ENCODE assay signal across 22 cellular contexts in genomic region chr16:85679870-85680269, GRCh38. TPM values are rescaled to one million over a fixed set of nuclear protein-coding genes. Genes with fewer than 3 reads are reported as not detected.
A peak's percentile ranks its signal among the peaks of the same experiment; 100 is the strongest.
DNase-seq lines count a peak whose midpoint lies in the region; ATAC-seq, FAIRE-seq and TF ChIP-seq lines count a peak whose summit lies in the region.
"Had no signal": no experiment of that assay in that cellular context is flagged by ENCODE, and none has a peak within 500 bp of the region (broad histone marks: within the 10 kb centered on the region; RNA-seq: fewer than 3 reads in every experiment).

No MANE protein-coding gene starts in this region.

- H3K4me3 Mint-ChIP-seq in naive thymus-derived CD8-positive, alpha-beta T cell: no peak overlapping the region
- H3K4me3 Mint-ChIP-seq: activated CD4-positive, alpha-beta T cell treated with anti-CD3 and anti-CD28 coated beads for 36 hours had no signal

- DNase-seq in DMS53 treated with DMSO at 0.1 percent for 48 hours (lab: John Stamatoyannopoulos, UW; ENCODE audit: unreplicated experiment) (peak; percentile 71), DMS53 (lab: John Stamatoyannopoulos, UW) (no peak), GM12878 (ENCODE audit: low read depth, low spot score) (no peak), brain microvascular endothelial cell (no peak), kidney glomerular epithelial cell (lab: John Stamatoyannopoulos, UW) (no peak)
- peak in 1 of 10 donors; percentile 23 for DNase-seq in naive thymus-derived CD8-positive, alpha-beta T cell
- DNase-seq: activated CD4-positive, alpha-beta T cell treated with anti-CD3 and anti-CD28 coated beads for 36 hours; activated naive CD4-positive, alpha-beta T cell treated with anti-CD3 and anti-CD28 coated beads, Interleukin-2, amount 50 U/mL, for 16 hours; effector CD4-positive, alpha-beta T cell; gastrocnemius medialis; mesendoderm; NCI-H1417 treated with DMSO at 0.1 percent for 48 hours; NCI-H524 treated with DMSO at 0.1 percent for 48 hours; stimulated activated CD4-positive, alpha-beta T cell treated with anti-CD3 and anti-CD28 coated beads, Interleukin-2, amount 100 ng/mL, for 48 hours had no signal

- in situ Hi-C loops in GM12878 (cut with MboI) (no loop called here), brain microvascular endothelial cell (cut with HindIII; ENCODE audit: low pct_ligation_motif_present, low sequenced_read_pairs) (no loop called here)

- ATAC-seq in GM12878 (no peak), GM18505 (IDR thresholded peaks at IDR 0.05; ENCODE audit: unreplicated experiment) (no peak)
- ATAC-seq in naive thymus-derived CD8-positive, alpha-beta T cell: no peak
- ATAC-seq: activated CD4-positive, alpha-beta T cell treated with anti-CD3 and anti-CD28 coated beads for 36 hours; esophagus mucosa; gastrocnemius medialis had no signal

- H3K27me3 ChIP-seq in BLaER1 treated with 17β-estradiol and CSF1 and Interleukin-3, amounts not matched to agents 10 nM and 100 nM: no peaks in the 10 kb centered on the region
- no peaks in the 10 kb centered on the region for H3K27me3 ChIP-seq in GM12878 (replicated peaks in 1 of 2; ENCODE audit: control insufficient read depth in 2 of 2, insufficient read depth in 2 of 2, low read length in 1 of 2)
- H3K27me3 ChIP-seq in brain microvascular endothelial cell (replicated peaks): no peaks in the 10 kb centered on the region
- H3K27me3 ChIP-seq: ascending aorta, gastrocnemius medialis had no signal

- FAIRE-seq in GM12878 (lab: Jason Lieb, UNC): no peak
- FAIRE-seq: D721Med, TTC549 had no signal

- no TSS peak for BruUV-seq in GM12878 (replicated peaks; lab: Mats Ljungman, UMichigan)

- H3K36me3 Mint-ChIP-seq in naive thymus-derived CD8-positive, alpha-beta T cell: peaks cover 0 to 9% (median 0%) of the 10 kb centered on the region in 3 donors

- no peak overlapping the region for H2AFZ ChIP-seq in GM12878 (ENCODE audit: control insufficient read depth, low read depth, low read length)

- H3K27me3 Mint-ChIP-seq in naive thymus-derived CD8-positive, alpha-beta T cell: no peaks in the 10 kb centered on the region
- H3K27me3 Mint-ChIP-seq: activated CD4-positive, alpha-beta T cell treated with anti-CD3 and anti-CD28 coated beads for 36 hours had no signal

- TF ChIP-seq EP300 in GM12878 (IDR thresholded peaks at IDR 0.05; ENCODE audit: borderline replicate concordance in 1 of 2, control insufficient read depth in 1 of 2, low read depth in 2 of 2, low read length in 2 of 2): no peak

- WGBS in GM12878 (ENCODE audit: insufficient coverage, insufficient replicate concordance, low lambda C conversion rate, missing lambda C conversion rate): 96% methylated on average over 6 of the region's 6 CpGs

- H3K27ac ChIP-seq in BLaER1 treated with 17β-estradiol and CSF1 and Interleukin-3, amounts not matched to agents 10 nM and 100 nM: peak overlapping the region in 3 of 11 experiments; percentile 4 to 39 (median 24); a peak in 5 of 22 replicates
- H3K27ac ChIP-seq in GM12878 (ENCODE audit: control insufficient read depth, insufficient read depth) (no peak overlapping the region), brain microvascular endothelial cell (no peak overlapping the region)
- H3K27ac ChIP-seq: 22Rv1, ascending aorta, gastrocnemius medialis, skin epidermis had no signal

- TF ChIP-seq CTCF in GM12878 (IDR thresholded peaks at IDR 0.05 in 2 of 3, conservative IDR thresholded peaks at IDR 0.05 in 1 of 3; ENCODE audit: control insufficient read depth in 2 of 3, extremely low read depth in 1 of 3, insufficient read depth in 1 of 3, low read depth in 3 of 3, low read length in 3 of 3): no peak
- no peak for TF ChIP-seq CTCF in brain microvascular endothelial cell (IDR thresholded peaks at IDR 0.05; ENCODE audit: low read depth, low read length, missing control alignments)

- POLR2A ChIA-PET in GM12878 (lab: Charles Lee): no interaction called here
- POLR2A ChIA-PET in naive thymus-derived CD8-positive, alpha-beta T cell (lab: Charles Lee): interaction anchor here (0.5 kb wide), 1 partner anchor 130 kb away, joined by 4 read pairs; no protein-coding TSS in a partner anchor

- peaks cover 30 to 100% (median 94%) of the 10 kb centered on the region in 11 experiments for H3K36me3 ChIP-seq in BLaER1 treated with 17β-estradiol and CSF1 and Interleukin-3, amounts not matched to agents 10 nM and 100 nM
- H3K36me3 ChIP-seq in GM12878 (ENCODE audit: control insufficient read depth in 2 of 2, insufficient read depth in 2 of 2, low read length in 1 of 2) (peaks cover 23 to 39% of the 10 kb centered on the region in 2 experiments; a peak in 3 of 4 replicates), brain microvascular endothelial cell (replicated peaks) (peaks cover 5% of the 10 kb centered on the region)
- H3K36me3 ChIP-seq: gastrocnemius medialis had no signal

- TF ChIP-seq RAD21 in GM12878 (IDR thresholded peaks at IDR 0.05; ENCODE audit: insufficient read depth, low read depth, low read length): no peak

- SMC1A ChIA-PET in GM12878 (lab: Charles Lee; ENCODE audit: uncharacterized antibody, unreplicated experiment): no interaction called here

- peaks cover 8 to 25% (median 19%) of the 10 kb centered on the region in 10 experiments; a peak in 18 of 20 replicates for H3K4me1 ChIP-seq in BLaER1 treated with 17β-estradiol and CSF1 and Interleukin-3, amounts not matched to agents 10 nM and 100 nM
- peaks cover 18% of the 10 kb centered on the region for H3K4me1 ChIP-seq in GM12878 (ENCODE audit: control insufficient read depth, insufficient read depth, low read length)
- H3K4me1 ChIP-seq: ascending aorta had no signal

- H3K9me3 Mint-ChIP-seq in naive thymus-derived CD8-positive, alpha-beta T cell: no peaks in the 10 kb centered on the region

- intact Hi-C loops in GM12878 (cut with micrococcal nuclease; ENCODE audit: unreplicated experiment): loop anchor here (5.0 kb wide), 1 partner anchor 37 kb away; no protein-coding TSS in a partner anchor

- peaks cover 0 to 79% (median 48%) of the 10 kb centered on the region in 11 experiments; a peak in 14 of 22 replicates for H4K20me1 ChIP-seq in BLaER1 treated with 17β-estradiol and CSF1 and Interleukin-3, amounts not matched to agents 10 nM and 100 nM
- peaks cover 2% of the 10 kb centered on the region; the same call in 1 of the 2 replicates for H4K20me1 ChIP-seq in GM12878 (ENCODE audit: control insufficient read depth, insufficient read depth)

- TF ChIP-seq POLR2A in GM12878 (IDR thresholded peaks at IDR 0.05; ENCODE audit: low read depth, low read length): no peak
- TF ChIP-seq POLR2A in GM18505 (IDR thresholded peaks at IDR 0.05; ENCODE audit: borderline replicate concordance, extremely low read depth, insufficient read depth, insufficient read length): no peak

- H3K27ac Mint-ChIP-seq in naive thymus-derived CD8-positive, alpha-beta T cell: peak overlapping the region in 6 of 10 donors; percentile 18 to 81 (median 52)
- H3K27ac Mint-ChIP-seq: activated CD4-positive, alpha-beta T cell treated with anti-CD3 and anti-CD28 coated beads for 36 hours had no signal

- CTCF ChIA-PET in GM12878 (lab: Yijun Ruan, JAX): interaction anchor here (0.5 to 2.7 kb wide), 3 partner anchors 36 to 39 kb away, joined by 3 to 7 read pairs (median 7); no protein-coding TSS in a partner anchor

- RAD21 ChIA-PET in GM12878 (lab: Charles Lee; ENCODE audit: unreplicated experiment): no interaction called here

- peaks cover 8 to 11% (median 9%) of the 10 kb centered on the region in 4 donors for H3K4me1 Mint-ChIP-seq in naive thymus-derived CD8-positive, alpha-beta T cell

- no peaks in the 10 kb centered on the region for H3K9me3 ChIP-seq in BLaER1 treated with 17β-estradiol and CSF1 and Interleukin-3, amounts not matched to agents 10 nM and 100 nM (replicated peaks in 1 of 11)
- H3K9me3 ChIP-seq in GM12878 (replicated peaks; ENCODE audit: control insufficient read depth, insufficient read depth, low read length): no peaks in the 10 kb centered on the region
- H3K9me3 ChIP-seq: ascending aorta, gastrocnemius medialis had no signal

- H3K4me3 ChIP-seq in BLaER1 treated with 17β-estradiol and CSF1 and Interleukin-3, amounts not matched to agents 10 nM and 100 nM: no peak overlapping the region
- H3K4me3 ChIP-seq in GM12878: no peak overlapping the region
- no peak overlapping the region for H3K4me3 ChIP-seq in brain microvascular endothelial cell (ENCODE audit: low read depth, low read length)
- H3K4me3 ChIP-seq: ascending aorta, gastrocnemius medialis, skin epidermis had no signal

- peak overlapping the region in 5 of 11 experiments; percentile 6 to 42 (median 37); a peak in 7 of 22 replicates for H3K9ac ChIP-seq in BLaER1 treated with 17β-estradiol and CSF1 and Interleukin-3, amounts not matched to agents 10 nM and 100 nM
- H3K9ac ChIP-seq in GM12878 (ENCODE audit: control insufficient read depth, insufficient read depth, low read length): no peak overlapping the region

- H3K4me2 ChIP-seq in BLaER1 treated with 17β-estradiol and CSF1 and Interleukin-3, amounts not matched to agents 10 nM and 100 nM: peak overlapping the region; percentile 3 to 62 (median 47); a peak in 18 of 22 replicates
- H3K4me2 ChIP-seq in GM12878 (ENCODE audit: control insufficient read depth, insufficient read depth): 0 out of 2 replicates have a peak overlapping the region, but pooled peaks have one; percentile 11

- peaks cover 8% of the 10 kb centered on the region for H3K79me2 ChIP-seq in GM12878 (ENCODE audit: control insufficient read depth, insufficient read depth, low read length)

TF ChIP-seq in GM12878, 131 proteins besides CTCF, POLR2A, EP300 and RAD21 (continues in another document):
- no peak for TF ChIP-seq NFIC (IDR thresholded peaks at IDR 0.05; ENCODE audit: low read depth, low read length)
- no peak for TF ChIP-seq WRNIP1 (IDR thresholded peaks at IDR 0.05; ENCODE audit: borderline replicate concordance, low read depth, low read length)

RNA-seq across cellular contexts. Expression of gene GINS2, which starts 8.9 kb away (rescaled TPM):
- total RNA-seq in GM12878 (2013; cell fraction: nucleolus; rRNA removed): 18.0 and 20.1 TPM in 2 replicates
- total RNA-seq in GM12878 (2014; rRNA removed): 42.7 and 46.4 TPM in 2 replicates
- total RNA-seq in GM12878 (2014; rRNA removed; fragmentation: Illumina TruSeq; extraction: Trizol): 43.5 and 45.4 TPM in 2 replicates
- 61.2 and 67.9 TPM in 2 replicates for total RNA-seq in GM12878 (2021)
- 15.7 TPM for polyA plus RNA-seq in GM12878 (2011; ENCODE audit: low read depth)
- 52.8 and 68.5 TPM in 2 replicates for polyA plus RNA-seq in GM12878 (2011; rRNA removed)
- polyA plus RNA-seq in GM12878 (2011; cell fraction: cytosol; rRNA removed): 47.5 and 48.9 TPM in 2 replicates
- polyA plus RNA-seq in GM12878 (2011; cell fraction: nucleus; rRNA removed): 25.6 and 26.6 TPM in 2 replicates
- polyA plus RNA-seq in GM12878 (2012): 17.7 and 21.8 TPM in 2 replicates
- 48.8 and 55.5 TPM in 2 replicates for polyA plus RNA-seq in GM12878 (2014; fragmentation: Illumina TruSeq; extraction: Trizol)
- 10 to 100 TPM; 69.4 to 90.8 TPM for polyA plus RNA-seq in GM12878 (2014; fragmentation: Nextera tagmentation; extraction: Ambion mirVana)
- polyA plus RNA-seq in GM12878 (2014; rRNA removed): 41.4 and 45.2 TPM in 2 replicates
- polyA plus RNA-seq in GM12878 (2016; fragmentation: Nextera tagmentation; extraction: Ambion mirVana): 10 to 100 TPM; 74.0 to 74.9 TPM
- 22.9 and 26.8 TPM in 2 replicates for polyA minus RNA-seq in GM12878 (2011; rRNA and poly(A)+ RNA removed)
- 10.2 and 13.0 TPM in 2 replicates for polyA minus RNA-seq in GM12878 (2011; cell fraction: cytosol; rRNA and poly(A)+ RNA removed)
- 9.3 and 10.8 TPM in 2 replicates for polyA minus RNA-seq in GM12878 (2011; cell fraction: nucleus; rRNA and poly(A)+ RNA removed)
- total RNA-seq in naive thymus-derived CD8-positive, alpha-beta T cell: under 1 TPM; 0.47 to 0.74 TPM
- polyA plus RNA-seq in naive thymus-derived CD8-positive, alpha-beta T cell: 1 to 10 TPM in 1 of 3 donors, under 1 TPM in 2; 0.08 to 1.0 (median 0.82) TPM
- total RNA-seq: ascending aorta had no signal

Comparison
In these comparisons a context has a peak if more than half of its experiments do, and no peak if none do; other contexts are left out.
1. RNA of gene GINS2, which starts 8.9 kb away (total RNA-seq): 18.0 to 67.9 TPM in GM12878; 0.47 to 0.74 TPM in naive thymus-derived CD8-positive, alpha-beta T cell; every median in the first group is over 10 times any median in the second.